In genomic region chr5:177425801-177426565, GRCh38 we compare ENCODE assay signal across 1 cellular context.
TF ChIP-seq lines count a peak whose summit lies in the region.

No MANE protein-coding gene starts in this region.

TF ChIP-seq in HepG2, 621 proteins besides CTCF, POLR2A, EP300 and RAD21 (continued from another document and continues in another):
- peak; percentile 86; the same call in 1 of the 2 replicates for TF ChIP-seq ATF6 (CRISPR knock-in tag; conservative IDR thresholded peaks at IDR 0.05)
- TF ChIP-seq BCL3 (CRISPR knock-in tag; IDR thresholded peaks at IDR 0.05): peak; percentile 80; the same call in 1 of the 2 replicates
- no peak for TF ChIP-seq BRD4 (CRISPR knock-in tag; IDR thresholded peaks at IDR 0.05)
- TF ChIP-seq MTA1 (CRISPR knock-in tag; IDR thresholded peaks at IDR 0.05; ENCODE audit: borderline replicate concordance): 0 out of 2 replicates have a peak, but pooled peaks have one; percentile 27
- TF ChIP-seq SIX1 (CRISPR knock-in tag; IDR thresholded peaks at IDR 0.05; ENCODE audit: borderline replicate concordance): 0 out of 2 replicates have a peak, but pooled peaks have one; percentile 29
- 0 out of 2 replicates have a peak, but pooled peaks have one; percentile 40 for TF ChIP-seq TSC22D2 (CRISPR knock-in tag; IDR thresholded peaks at IDR 0.05; ENCODE audit: borderline replicate concordance)
- TF ChIP-seq ZBTB20 (CRISPR knock-in tag; IDR thresholded peaks at IDR 0.05; ENCODE audit: borderline replicate concordance, low read depth): no peak
- TF ChIP-seq NR2F1 (CRISPR knock-in tag; IDR thresholded peaks at IDR 0.05): peak in 1 of 2 experiments; percentile 40; a peak in 1 of 4 replicates
- peak; percentile 87 for TF ChIP-seq AGO2 (optimal IDR thresholded peaks at IDR 0.05; ENCODE audit: low read depth, low read length)
- peak; percentile 89; the same call in 1 of the 2 replicates for TF ChIP-seq ZNF30 (CRISPR knock-in tag; IDR thresholded peaks at IDR 0.05)
- TF ChIP-seq SMC3 (IDR thresholded peaks at IDR 0.05; ENCODE audit: low read length): no peak
- TF ChIP-seq ZNF589 (CRISPR knock-in tag; conservative IDR thresholded peaks at IDR 0.05): no peak
- no peak for TF ChIP-seq FOXP1 (IDR thresholded peaks at IDR 0.05)
- TF ChIP-seq FOXP1 (CRISPR knock-in tag; IDR thresholded peaks at IDR 0.05): no peak; the same call in 1 of the 2 replicates
- TF ChIP-seq ZNF501 (CRISPR knock-in tag; IDR thresholded peaks at IDR 0.05): peak; percentile 91
- peak; percentile 20; the same call in 1 of the 2 replicates for TF ChIP-seq ZNF253 (CRISPR knock-in tag; IDR thresholded peaks at IDR 0.05; ENCODE audit: borderline replicate concordance)
- TF ChIP-seq FOXP4 (CRISPR knock-in tag; IDR thresholded peaks at IDR 0.05): peak; percentile 36; the same call in 1 of the 2 replicates
- peak; percentile 68 for TF ChIP-seq SAP130 (CRISPR knock-in tag; IDR thresholded peaks at IDR 0.05; ENCODE audit: low read depth)
- TF ChIP-seq ZNF468 (CRISPR knock-in tag; IDR thresholded peaks at IDR 0.05): no peak
- TF ChIP-seq ZNF780A (CRISPR knock-in tag; IDR thresholded peaks at IDR 0.05): no peak
- no peak for TF ChIP-seq ZNF264 (CRISPR knock-in tag; IDR thresholded peaks at IDR 0.05)
- no peak for TF ChIP-seq TBP (CRISPR knock-in tag; IDR thresholded peaks at IDR 0.05)
- 0 out of 2 replicates have a peak, but pooled peaks have one; percentile 30 for TF ChIP-seq UBTF (CRISPR knock-in tag; IDR thresholded peaks at IDR 0.05)
- peak; percentile 78; the same call in 1 of the 2 replicates for TF ChIP-seq ZNF430 (CRISPR knock-in tag; IDR thresholded peaks at IDR 0.05)
- peak; percentile 70 for TF ChIP-seq ZNF800 (CRISPR knock-in tag; IDR thresholded peaks at IDR 0.05)
- TF ChIP-seq GABPB1 (CRISPR knock-in tag; IDR thresholded peaks at IDR 0.05): peak; percentile 91
- no peak; the same call in 1 of the 2 replicates for TF ChIP-seq RXRA (CRISPR knock-in tag; IDR thresholded peaks at IDR 0.05)
- peak; percentile 60 for TF ChIP-seq MED1 (CRISPR knock-in tag; IDR thresholded peaks at IDR 0.05)
- TF ChIP-seq ZBTB14 (CRISPR knock-in tag; IDR thresholded peaks at IDR 0.05): peak; percentile 85
- TF ChIP-seq ZKSCAN8 (CRISPR knock-in tag; IDR thresholded peaks at IDR 0.05; ENCODE audit: borderline replicate concordance): 0 out of 2 replicates have a peak, but pooled peaks have one; percentile 27
- peak; percentile 48; the same call in 1 of the 2 replicates for TF ChIP-seq ZNF263 (CRISPR knock-in tag; IDR thresholded peaks at IDR 0.05)
- TF ChIP-seq AFF4 (CRISPR knock-in tag; IDR thresholded peaks at IDR 0.05): no peak
- 0 out of 2 replicates have a peak, but pooled peaks have one; percentile 27 for TF ChIP-seq KDM3A (CRISPR knock-in tag; IDR thresholded peaks at IDR 0.05; ENCODE audit: low read depth)
- TF ChIP-seq TRAFD1 (CRISPR knock-in tag; IDR thresholded peaks at IDR 0.05; ENCODE audit: borderline replicate concordance): no peak
- TF ChIP-seq ATF7-NPFF (CRISPR knock-in tag; IDR thresholded peaks at IDR 0.05; ENCODE audit: low read depth): no peak
- TF ChIP-seq ZNF225 (CRISPR knock-in tag; IDR thresholded peaks at IDR 0.05): no peak
- no peak for TF ChIP-seq HCFC1 (IDR thresholded peaks at IDR 0.05; ENCODE audit: low read depth, low read length)
- no peak for TF ChIP-seq RBAK (CRISPR knock-in tag; IDR thresholded peaks at IDR 0.05)
- no peak for TF ChIP-seq NFKBIZ (CRISPR knock-in tag; IDR thresholded peaks at IDR 0.05)
- TF ChIP-seq PRDM10 (CRISPR knock-in tag; IDR thresholded peaks at IDR 0.05; ENCODE audit: low read depth): peak; percentile 25
- no peak for TF ChIP-seq HNRNPH1 (optimal IDR thresholded peaks at IDR 0.05; ENCODE audit: low read depth, low read length)
- peak; percentile 67; the same call in 1 of the 2 replicates for TF ChIP-seq ZFP37 (CRISPR knock-in tag; IDR thresholded peaks at IDR 0.05; ENCODE audit: borderline replicate concordance)
